In the genomic region with DNA sequence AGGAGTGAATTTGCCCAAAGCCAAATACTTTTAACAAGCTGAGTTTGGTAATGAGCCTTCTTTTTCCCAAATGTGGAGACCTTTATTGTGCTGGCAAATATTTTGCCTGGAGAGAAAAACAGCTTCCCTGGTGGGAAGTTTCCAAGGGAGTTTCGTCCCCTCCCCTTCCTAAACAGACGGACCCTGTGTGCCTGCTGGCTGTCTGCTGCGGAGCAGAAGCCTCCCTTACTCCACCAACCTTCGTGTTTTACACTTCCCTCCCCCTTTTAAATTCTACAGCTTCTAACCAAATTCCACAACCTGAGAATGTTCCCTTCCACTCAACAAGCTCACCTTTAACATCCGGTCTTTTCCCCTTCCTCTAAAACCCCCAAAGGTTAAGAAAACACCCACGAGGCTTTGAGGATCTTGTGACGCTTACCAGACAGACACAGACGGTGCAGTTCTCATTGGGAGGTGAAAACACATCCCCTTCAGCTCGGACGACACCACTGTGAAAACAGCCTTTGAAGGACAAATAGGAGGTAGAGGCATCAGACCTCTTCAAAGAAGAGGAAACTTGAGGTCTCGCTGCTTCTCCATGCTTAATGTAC, we compare ENCODE assay signal across 18 cellular contexts. TPM values are rescaled to one million over a fixed set of nuclear protein-coding genes. Genes with fewer than 3 reads are reported as not detected.
"Had no signal": no experiment of that assay in that cellular context is flagged by ENCODE, and none has a peak within 500 bp of the region (broad histone marks: within the 10 kb centered on the region; RNA-seq: fewer than 3 reads in every experiment).

No MANE protein-coding gene starts in this region.

- H3K9me3 Mint-ChIP-seq: activated CD4-positive, alpha-beta T cell treated with anti-CD3 and anti-CD28 coated beads, Interleukin-2, amount 10 ng/mL, durations not matched to agents 24 days and 14 days; activated naive CD4-positive, alpha-beta T cell treated with anti-CD3 and anti-CD28 coated beads, Interleukin-2, amount 50 U/mL, for 24 hours; immature natural killer cell; stimulated activated naive CD8-positive, alpha-beta T cell treated with anti-CD3 and anti-CD28 coated beads, Interleukin-15, amount 100 ng/mL, for 72 hours; T-helper 1 cell treated with Interleukin-12 subunit alpha and Interleukin-12 subunit beta and Interleukin-4 antibody, amounts not matched to agents 30 μg/mL and 1 μg/mL, for 36 hours had no signal

- DNase-seq: activated B cell treated with CpG ODN at 0.5 μM for 24 hours; activated CD4-positive, alpha-beta T cell treated with anti-CD3 and anti-CD28 coated beads, Interleukin-2, amount 10 ng/mL, durations not matched to agents 24 days and 14 days; activated CD8-positive, alpha-beta memory T cell treated with anti-CD3 and anti-CD28 coated beads for 24 hours; activated T-cell treated with anti-CD3 and anti-CD28 coated beads for 4 hours; dorsolateral prefrontal cortex; immature natural killer cell; left colon; mammary epithelial cell; retina; stimulated activated CD4-positive, alpha-beta T cell treated with anti-CD3 and anti-CD28 coated beads, Interleukin-4, amount 100 ng/mL, for 1 hour; stimulated activated naive CD8-positive, alpha-beta T cell treated with anti-CD3 and anti-CD28 coated beads, Interleukin-15, amount 100 ng/mL, for 72 hours; thyroid gland had no signal

- H3K36me3 Mint-ChIP-seq: activated naive CD4-positive, alpha-beta T cell treated with anti-CD3 and anti-CD28 coated beads, Interleukin-2, amount 50 U/mL, for 24 hours; immature natural killer cell had no signal

- H3K4me3 ChIP-seq: breast epithelium, dorsolateral prefrontal cortex, esophagus muscularis mucosa, thyroid gland had no signal

- ATAC-seq: left colon; stimulated activated naive CD8-positive, alpha-beta T cell treated with anti-CD3 and anti-CD28 coated beads, Interleukin-15, amount 100 ng/mL, for 72 hours had no signal

- H3K4me1 Mint-ChIP-seq: activated B cell treated with CpG ODN at 0.5 μM for 24 hours; activated naive CD4-positive, alpha-beta T cell treated with anti-CD3 and anti-CD28 coated beads, Interleukin-2, amount 50 U/mL, for 24 hours; immature natural killer cell had no signal

- H3K27ac Mint-ChIP-seq: activated B cell treated with CpG ODN at 0.5 μM for 24 hours; activated CD4-positive, alpha-beta T cell treated with anti-CD3 and anti-CD28 coated beads, Interleukin-2, amount 10 ng/mL, durations not matched to agents 24 days and 14 days; activated naive CD4-positive, alpha-beta T cell treated with anti-CD3 and anti-CD28 coated beads, Interleukin-2, amount 50 U/mL, for 24 hours; immature natural killer cell; T-helper 1 cell treated with Interleukin-12 subunit alpha and Interleukin-12 subunit beta and Interleukin-4 antibody, amounts not matched to agents 30 μg/mL and 1 μg/mL, for 36 hours had no signal

- H3K27me3 Mint-ChIP-seq: activated B cell treated with CpG ODN at 0.5 μM for 24 hours; activated CD4-positive, alpha-beta T cell treated with anti-CD3 and anti-CD28 coated beads, Interleukin-2, amount 10 ng/mL, durations not matched to agents 24 days and 14 days; activated naive CD4-positive, alpha-beta T cell treated with anti-CD3 and anti-CD28 coated beads, Interleukin-2, amount 50 U/mL, for 24 hours; stimulated activated naive CD8-positive, alpha-beta T cell treated with anti-CD3 and anti-CD28 coated beads, Interleukin-15, amount 100 ng/mL, for 72 hours had no signal

- H3K4me3 Mint-ChIP-seq: activated B cell treated with CpG ODN at 0.5 μM for 24 hours; activated CD4-positive, alpha-beta T cell treated with anti-CD3 and anti-CD28 coated beads, Interleukin-2, amount 10 ng/mL, durations not matched to agents 24 days and 14 days; activated naive CD4-positive, alpha-beta T cell treated with anti-CD3 and anti-CD28 coated beads, Interleukin-2, amount 50 U/mL, for 24 hours; immature natural killer cell; stimulated activated naive CD8-positive, alpha-beta T cell treated with anti-CD3 and anti-CD28 coated beads, Interleukin-15, amount 100 ng/mL, for 72 hours; T-helper 1 cell treated with Interleukin-12 subunit alpha and Interleukin-12 subunit beta and Interleukin-4 antibody, amounts not matched to agents 30 μg/mL and 1 μg/mL, for 36 hours had no signal

RNA-seq across cellular contexts. Expression of gene PGA5, which starts 37.1 kb away (rescaled TPM):
- total RNA-seq: activated B cell treated with CpG ODN at 0.5 μM for 24 hours; activated CD4-positive, alpha-beta T cell treated with anti-CD3 and anti-CD28 coated beads, Interleukin-2, amount 10 ng/mL, durations not matched to agents 24 days and 14 days; chondrocyte; fibroblast of villous mesenchyme; mammary epithelial cell had no signal

RNA-seq across cellular contexts. Expression of gene PGA4, which starts 55.9 kb away (rescaled TPM):
- total RNA-seq: activated B cell treated with CpG ODN at 0.5 μM for 24 hours; activated CD4-positive, alpha-beta T cell treated with anti-CD3 and anti-CD28 coated beads, Interleukin-2, amount 10 ng/mL, durations not matched to agents 24 days and 14 days; chondrocyte; fibroblast of villous mesenchyme; mammary epithelial cell had no signal
